ENCODE assay signal across 9 cellular contexts in the genomic region with DNA sequence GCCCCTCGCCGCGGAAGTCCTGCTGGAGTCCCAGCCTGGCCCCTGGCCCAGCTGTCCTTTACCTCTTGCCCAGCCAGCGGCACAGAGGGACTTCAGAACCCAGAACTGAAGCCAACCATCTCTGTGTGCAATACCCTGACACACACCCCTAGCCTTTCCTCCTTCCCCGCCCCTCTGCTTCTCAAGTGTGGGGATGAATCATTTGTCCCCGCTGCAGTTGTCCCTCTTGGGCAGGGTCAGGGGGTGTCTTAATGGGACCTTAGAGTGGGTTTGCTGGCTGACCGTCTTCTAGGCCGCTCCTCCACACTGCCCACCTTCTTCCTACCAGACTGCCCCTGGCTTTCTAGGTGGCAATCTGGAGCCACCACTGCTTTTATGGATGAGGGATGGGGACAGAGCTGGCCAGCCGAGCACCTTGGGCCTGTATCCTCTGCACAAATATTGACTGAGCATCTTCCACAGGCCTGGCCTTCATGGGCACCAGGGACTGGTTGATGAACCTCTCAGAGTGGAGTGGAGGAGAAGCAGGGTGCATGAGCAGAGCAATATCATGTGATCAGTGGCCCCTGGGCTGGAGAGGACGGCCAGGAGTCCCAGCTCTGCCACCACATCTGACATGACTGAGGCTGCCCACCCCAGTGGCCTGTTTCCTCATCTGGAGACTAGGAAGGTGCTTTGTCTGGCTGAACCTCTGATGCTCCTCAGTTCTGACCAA. TPM values are rescaled to one million over a fixed set of nuclear protein-coding genes. Genes with fewer than 3 reads are reported as not detected.
DNase-seq lines count a peak whose midpoint lies in the region; ATAC-seq and TF ChIP-seq lines count a peak whose summit lies in the region.
"Had no signal": no experiment of that assay in that cellular context is flagged by ENCODE, and none has a peak within 500 bp of the region (broad histone marks: within the 10 kb centered on the region; RNA-seq: fewer than 3 reads in every experiment).

No MANE protein-coding gene starts in this region.

- no peak for TF ChIP-seq RAD21 in Ishikawa (IDR thresholded peaks at IDR 0.05; ENCODE audit: low read depth)

- H2BK5ac ChIP-seq in neuronal stem cell (ENCODE audit: low read length), result no peak overlapping the region

- H3K4me1 Mint-ChIP-seq in endothelial cell (ENCODE audit: unreplicated experiment), result peaks cover 43% of the 10 kb centered on the region

- no peak overlapping the region for H3K27ac Mint-ChIP-seq in endothelial cell (ENCODE audit: unreplicated experiment)

- TF ChIP-seq CTCF in AG09309 (IDR thresholded peaks at IDR 0.05; ENCODE audit: control insufficient read depth, insufficient read depth, low read depth, low read length, missing control alignments), result no peak
- no peak for TF ChIP-seq CTCF in endothelial cell (IDR thresholded peaks at IDR 0.05; ENCODE audit: unreplicated experiment)

- peak overlapping the region; percentile 96 for H3K4me2 ChIP-seq in neuronal stem cell (ENCODE audit: insufficient read depth, low read length, poor library complexity, severe bottlenecking)

- H3K36me3 Mint-ChIP-seq in endothelial cell (ENCODE audit: low read depth, unreplicated experiment), result peaks cover 11% of the 10 kb centered on the region

- no peak overlapping the region for H2AK5ac ChIP-seq in neuronal stem cell (ENCODE audit: low read depth, low read length)

- H2AFZ ChIP-seq in neuronal stem cell (ENCODE audit: low read length), result no peak overlapping the region

- H3K4me3 Mint-ChIP-seq in endothelial cell (ENCODE audit: unreplicated experiment), result peak overlapping the region; percentile 91

- H3K4me3 ChIP-seq in AG09309 (ENCODE audit: control insufficient read depth, low read depth, low read length) (peak overlapping the region; percentile 6), neuronal stem cell (ENCODE audit: low read length in 2 of 2) (peak overlapping the region in 1 of 2 donors; percentile 18)

- no peak overlapping the region for H3K27ac ChIP-seq in neuronal stem cell (replicated peaks; ENCODE audit: low read length)

- H4K91ac ChIP-seq in neuronal stem cell (ENCODE audit: low read depth, low read length, poor library complexity), result no peak overlapping the region

- H3K36me3 ChIP-seq in neuronal stem cell (replicated peaks in 1 of 2; ENCODE audit: control insufficient read depth in 2 of 2, insufficient read depth in 2 of 2, low read length in 2 of 2), result no peaks in the 10 kb centered on the region
- H3K36me3 ChIP-seq: HAP-1 had no signal

- H2BK120ac ChIP-seq in neuronal stem cell (ENCODE audit: low read depth, low read length), result no peak overlapping the region

- H3K27me3 ChIP-seq in neuronal stem cell (ENCODE audit: control insufficient read depth in 3 of 3, insufficient read depth in 3 of 3, low read depth in 1 of 3, low read length in 3 of 3), result peaks cover 0 to 97% (median 39%) of the 10 kb centered on the region in 3 experiments

- no peak overlapping the region for H3K14ac ChIP-seq in neuronal stem cell (ENCODE audit: low read length)

- peak overlapping the region; percentile 70 for H3K23ac ChIP-seq in neuronal stem cell (ENCODE audit: low read depth, low read length, poor library complexity)

- H3K9me3 ChIP-seq in neuronal stem cell (replicated peaks in 1 of 2; ENCODE audit: control insufficient read depth in 2 of 2, insufficient read depth in 1 of 2, low read depth in 1 of 2, low read length in 2 of 2), result no peaks in the 10 kb centered on the region
- H3K9me3 ChIP-seq: HAP-1 had no signal

- no peaks in the 10 kb centered on the region for H3K79me1 ChIP-seq in neuronal stem cell (ENCODE audit: low read depth, low read length)

- DNase-seq in AG09309 (ENCODE audit: low read depth) (no peak), endothelial cell (ENCODE audit: low spot score) (no peak), neuronal stem cell (ENCODE audit: low spot score) (no peak), cerebellar cortex (ENCODE audit: low spot score) (no peak), NCI-H1694 (lab: John Stamatoyannopoulos, UW) (no peak)

- no peak overlapping the region for H3K4ac ChIP-seq in neuronal stem cell (ENCODE audit: low read length)

- no peak for TF ChIP-seq EP300 in Ishikawa (IDR thresholded peaks at IDR 0.05; ENCODE audit: borderline replicate concordance)

- peak overlapping the region; percentile 67 for H3K18ac ChIP-seq in neuronal stem cell (ENCODE audit: low read length)

- no peaks in the 10 kb centered on the region for H3K9me3 Mint-ChIP-seq in endothelial cell (ENCODE audit: unreplicated experiment)

- H3K9ac ChIP-seq in neuronal stem cell (ENCODE audit: low read depth, low read length, poor library complexity), result no peak overlapping the region

- peaks cover 20% of the 10 kb centered on the region for H3K27me3 Mint-ChIP-seq in endothelial cell (ENCODE audit: unreplicated experiment)

- peaks cover 13 to 28% of the 10 kb centered on the region in 2 donors for H3K4me1 ChIP-seq in neuronal stem cell (ENCODE audit: control insufficient read depth in 2 of 2, insufficient read depth in 1 of 2, low read depth in 1 of 2, low read length in 2 of 2)
- H3K4me1 ChIP-seq: HAP-1 had no signal

- H2BK12ac ChIP-seq in neuronal stem cell (ENCODE audit: low read length), result no peak overlapping the region

- H4K8ac ChIP-seq in neuronal stem cell (ENCODE audit: low read depth, low read length), result no peak overlapping the region

- WGBS in neuronal stem cell (ENCODE audit: extremely low coverage in 2 of 2, insufficient read length in 2 of 2, insufficient replicate concordance in 1 of 2), 2 donors, result no CpG with 5 or more reads among the region's 10 CpGs

- ATAC-seq in HG02973 (IDR thresholded peaks at IDR 0.05; ENCODE audit: unreplicated experiment) (no peak), HG03045 (IDR thresholded peaks at IDR 0.05; ENCODE audit: unreplicated experiment) (no peak)

- H2BK15ac ChIP-seq in neuronal stem cell (ENCODE audit: low read length), result no peak overlapping the region

TF ChIP-seq in Ishikawa, 13 proteins besides CTCF, POLR2A, EP300 and RAD21:
- TF ChIP-seq, protein P1, sequence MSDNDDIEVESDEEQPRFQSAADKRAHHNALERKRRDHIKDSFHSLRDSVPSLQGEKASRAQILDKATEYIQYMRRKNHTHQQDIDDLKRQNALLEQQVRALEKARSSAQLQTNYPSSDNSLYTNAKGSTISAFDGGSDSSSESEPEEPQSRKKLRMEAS (IDR thresholded peaks at IDR 0.05), result no peak
- TF ChIP-seq NFIC (IDR thresholded peaks at IDR 0.05), result no peak
- 0 out of 2 replicates have a peak, but pooled peaks have one; percentile 38 for TF ChIP-seq ZBTB7A (IDR thresholded peaks at IDR 0.05; ENCODE audit: low read depth)
- no peak for TF ChIP-seq FOXM1 (IDR thresholded peaks at IDR 0.05; ENCODE audit: borderline replicate concordance, low read depth)
- TF ChIP-seq, protein P2, sequence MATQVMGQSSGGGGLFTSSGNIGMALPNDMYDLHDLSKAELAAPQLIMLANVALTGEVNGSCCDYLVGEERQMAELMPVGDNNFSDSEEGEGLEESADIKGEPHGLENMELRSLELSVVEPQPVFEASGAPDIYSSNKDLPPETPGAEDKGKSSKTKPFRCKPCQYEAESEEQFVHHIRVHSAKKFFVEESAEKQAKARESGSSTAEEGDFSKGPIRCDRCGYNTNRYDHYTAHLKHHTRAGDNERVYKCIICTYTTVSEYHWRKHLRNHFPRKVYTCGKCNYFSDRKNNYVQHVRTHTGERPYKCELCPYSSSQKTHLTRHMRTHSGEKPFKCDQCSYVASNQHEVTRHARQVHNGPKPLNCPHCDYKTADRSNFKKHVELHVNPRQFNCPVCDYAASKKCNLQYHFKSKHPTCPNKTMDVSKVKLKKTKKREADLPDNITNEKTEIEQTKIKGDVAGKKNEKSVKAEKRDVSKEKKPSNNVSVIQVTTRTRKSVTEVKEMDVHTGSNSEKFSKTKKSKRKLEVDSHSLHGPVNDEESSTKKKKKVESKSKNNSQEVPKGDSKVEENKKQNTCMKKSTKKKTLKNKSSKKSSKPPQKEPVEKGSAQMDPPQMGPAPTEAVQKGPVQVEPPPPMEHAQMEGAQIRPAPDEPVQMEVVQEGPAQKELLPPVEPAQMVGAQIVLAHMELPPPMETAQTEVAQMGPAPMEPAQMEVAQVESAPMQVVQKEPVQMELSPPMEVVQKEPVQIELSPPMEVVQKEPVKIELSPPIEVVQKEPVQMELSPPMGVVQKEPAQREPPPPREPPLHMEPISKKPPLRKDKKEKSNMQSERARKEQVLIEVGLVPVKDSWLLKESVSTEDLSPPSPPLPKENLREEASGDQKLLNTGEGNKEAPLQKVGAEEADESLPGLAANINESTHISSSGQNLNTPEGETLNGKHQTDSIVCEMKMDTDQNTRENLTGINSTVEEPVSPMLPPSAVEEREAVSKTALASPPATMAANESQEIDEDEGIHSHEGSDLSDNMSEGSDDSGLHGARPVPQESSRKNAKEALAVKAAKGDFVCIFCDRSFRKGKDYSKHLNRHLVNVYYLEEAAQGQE (IDR thresholded peaks at IDR 0.05; ENCODE audit: low read depth), result no peak
- no peak for TF ChIP-seq CREB1 (IDR thresholded peaks at IDR 0.05; ENCODE audit: low read depth)
- TF ChIP-seq TEAD4 (IDR thresholded peaks at IDR 0.05), result no peak
TF ChIP-seq in Ishikawa: peak in this region for 1.

RNA-seq across cellular contexts. Expression of a gene that starts 0.7 kb away (rescaled TPM):
- 275 TPM for total RNA-seq in endothelial cell (ENCODE audit: unreplicated experiment)
- 2.3 TPM for polyA plus RNA-seq in neuronal stem cell (2013, experiment 1 of 2)
- polyA plus RNA-seq in neuronal stem cell (2013, experiment 2 of 2), result 2.4 TPM
